Comparison of ENCODE assay signal across 20 cellular contexts in the genomic region with DNA sequence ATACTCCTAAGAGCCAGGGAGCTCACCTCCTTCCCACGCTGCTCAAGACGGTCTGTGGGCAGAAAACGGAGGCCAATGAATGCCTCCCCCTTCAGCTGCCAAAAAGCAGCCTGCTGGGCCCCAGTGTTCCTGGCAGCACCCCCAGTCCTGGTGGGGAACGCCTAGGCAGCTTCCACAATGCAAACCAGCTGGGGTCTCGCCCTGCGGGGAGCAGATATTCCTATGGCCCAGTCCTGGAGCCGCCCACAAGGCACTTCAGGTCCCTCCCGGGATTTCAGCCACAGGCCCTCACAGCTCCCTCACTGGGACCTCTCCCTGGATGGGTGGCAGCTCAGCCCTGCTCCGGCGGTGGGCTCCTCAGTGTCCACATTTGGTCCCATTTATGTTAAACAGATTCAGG. TPM values are rescaled to one million over a fixed set of nuclear protein-coding genes. Genes with fewer than 3 reads are reported as not detected.
DNase-seq lines count a peak whose midpoint lies in the region; TF ChIP-seq lines count a peak whose summit lies in the region.
"Had no signal": no experiment of that assay in that cellular context is flagged by ENCODE, and none has a peak within 500 bp of the region (broad histone marks: within the 10 kb centered on the region; RNA-seq: fewer than 3 reads in every experiment).

No MANE protein-coding gene starts in this region.

- TF ChIP-seq CTCF in GM13976 (IDR thresholded peaks at IDR 0.05; ENCODE audit: borderline replicate concordance, control extremely low read depth, extremely low read depth, insufficient read depth, missing control alignments), result no peak
- TF ChIP-seq CTCF in esophagus muscularis mucosa (IDR thresholded peaks at IDR 0.05), result no peak
- TF ChIP-seq CTCF in ovary (IDR thresholded peaks at IDR 0.05), result no peak

- H3K9ac ChIP-seq in muscle layer of colon (ENCODE audit: low read length), result no peak overlapping the region
- no peak overlapping the region for H3K9ac ChIP-seq in subcutaneous abdominal adipose tissue (ENCODE audit: low read length in 5 of 5)

- no peaks in the 10 kb centered on the region for H3K27me3 ChIP-seq in esophagus muscularis mucosa
- no peaks in the 10 kb centered on the region for H3K27me3 ChIP-seq in muscle layer of colon (ENCODE audit: control insufficient read depth in 1 of 2, insufficient read depth in 2 of 2, low read length in 2 of 2)
- no peaks in the 10 kb centered on the region for H3K27me3 ChIP-seq in subcutaneous abdominal adipose tissue (ENCODE audit: control insufficient read depth in 5 of 5, insufficient read depth in 4 of 5, low read length in 5 of 5)
- H3K27me3 ChIP-seq in ovary, result no peaks in the 10 kb centered on the region
- H3K27me3 ChIP-seq: adrenal gland, breast epithelium, colonic mucosa, left lung had no signal

- H3K9me3 ChIP-seq in esophagus muscularis mucosa (no peaks in the 10 kb centered on the region), muscle layer of colon (ENCODE audit: low read length) (no peaks in the 10 kb centered on the region), subcutaneous abdominal adipose tissue (ENCODE audit: control insufficient read depth in 5 of 5, low read length in 5 of 5) (no peaks in the 10 kb centered on the region), ovary (no peaks in the 10 kb centered on the region)
- H3K9me3 ChIP-seq: adrenal gland, breast epithelium, colonic mucosa, left lung had no signal

- WGBS in esophagus muscularis mucosa, result 73% methylated on average over 6 of the region's 10 CpGs
- 54 to 83% (median 72%) methylated on average over 10 of the region's 10 CpGs for WGBS in ovary, 3 donors

- intact Hi-C loops in esophagus muscularis mucosa (cut with DNase I), result no loop called here
- intact Hi-C loops in ovary (cut with DNase I), result loop anchor here in 1 of 4 donors (10.0 kb wide), 1 partner anchor 243 kb away; no protein-coding TSS in a partner anchor

- peaks cover 69 to 96% (median 86%) of the 10 kb centered on the region in 4 donors for H3K4me1 ChIP-seq in esophagus muscularis mucosa
- peaks cover 56% of the 10 kb centered on the region for H3K4me1 ChIP-seq in muscle layer of colon (ENCODE audit: insufficient read depth, low read length)
- peaks cover 16 to 41% (median 30%) of the 10 kb centered on the region in 5 donors for H3K4me1 ChIP-seq in subcutaneous abdominal adipose tissue (ENCODE audit: control insufficient read depth in 5 of 5, insufficient read depth in 5 of 5, low read length in 5 of 5)
- peaks cover 16% of the 10 kb centered on the region for H3K4me1 ChIP-seq in ovary (ENCODE audit: insufficient read depth)

- H3K36me3 ChIP-seq in esophagus muscularis mucosa (peaks cover 20 to 56% (median 44%) of the 10 kb centered on the region in 4 donors), muscle layer of colon (ENCODE audit: insufficient read depth, low read length) (peaks cover 20% of the 10 kb centered on the region), subcutaneous abdominal adipose tissue (ENCODE audit: control insufficient read depth in 5 of 5, insufficient read depth in 5 of 5, low read length in 5 of 5) (peaks cover 0 to 38% (median 33%) of the 10 kb centered on the region in 5 donors), ovary (no peaks in the 10 kb centered on the region)
- H3K36me3 ChIP-seq: adrenal gland, breast epithelium, colonic mucosa had no signal

- H3K4me3 ChIP-seq in esophagus muscularis mucosa, result no peak overlapping the region
- H3K4me3 ChIP-seq in muscle layer of colon (ENCODE audit: low read depth in 1 of 2, low read length in 2 of 2), result no peak overlapping the region
- H3K4me3 ChIP-seq in subcutaneous abdominal adipose tissue (ENCODE audit: low read depth in 1 of 5, low read length in 5 of 5), result no peak overlapping the region
- no peak overlapping the region for H3K4me3 ChIP-seq in ovary
- H3K4me3 ChIP-seq: adrenal gland, breast epithelium, colonic mucosa, left lung had no signal

- peak; percentile 12 for DNase-seq in GM13976 (ENCODE audit: low spot score)
- no peak for DNase-seq in esophagus muscularis mucosa (ENCODE audit: extremely low spot score)
- no peak for DNase-seq in mesenteric fat pad (ENCODE audit: low spot score)
- DNase-seq in OCI-M1 (lab: John Stamatoyannopoulos, UW), result no peak
- DNase-seq in ovary, result no peak
- no peak for DNase-seq in NCI-H69 (lab: John Stamatoyannopoulos, UW)
- DNase-seq: activated gamma-delta T cell treated with Interleukin-2 at 50 U/mL for 16 hours; adrenal gland; colonic mucosa; endodermal cell; GF-D8; H9; NCI-H1105 treated with DMSO at 0.1 percent for 48 hours; NK-92 treated with Interleukin-12 subunit alpha and Interleukin-12 subunit beta, amount 100 ng/mL, for 24 hours; T-helper 9 cell had no signal

- H3K27ac ChIP-seq in esophagus muscularis mucosa (replicated peaks in 1 of 4) (peak overlapping the region; percentile 91 to 95 (median 94)), muscle layer of colon (ENCODE audit: low read depth, low read length) (peak overlapping the region; percentile 80), subcutaneous abdominal adipose tissue (ENCODE audit: low read depth, low read length) (peak overlapping the region; percentile 10), ovary (no peak overlapping the region)
- H3K27ac ChIP-seq: colonic mucosa, HL-60, left lung had no signal

- in situ Hi-C loops in GM13976 (cut with MboI; ENCODE audit: low sequenced_read_pairs, unreplicated experiment), result no loop called here

- no peak for TF ChIP-seq EP300 in esophagus muscularis mucosa (IDR thresholded peaks at IDR 0.05)
- no peak for TF ChIP-seq EP300 in ovary (IDR thresholded peaks at IDR 0.05)

- no peak for TF ChIP-seq POLR2A in esophagus muscularis mucosa (IDR thresholded peaks at IDR 0.05; ENCODE audit: low read depth)
- TF ChIP-seq POLR2A in ovary (IDR thresholded peaks at IDR 0.05), result no peak

RNA-seq across cellular contexts. Expression of a gene that starts 29.2 kb away (rescaled TPM):
- total RNA-seq in esophagus muscularis mucosa (10 to 100 TPM; 77.7 to 81.8 (median 79.1) TPM), mesenteric fat pad (42.1 TPM), ovary (10 to 100 TPM in 4 of 7 donors, 1 to 10 TPM in 3; 3.3 to 19.6 (median 11.7) TPM)
- 10 to 100 TPM in 1 of 2 donors, 1 to 10 TPM in 1; 2.0 to 12.1 TPM for polyA plus RNA-seq in ovary

RNA-seq across cellular contexts. Expression of a gene that starts 42.2 kb away (rescaled TPM):
- total RNA-seq in esophagus muscularis mucosa, result 100 to 1,000 TPM; 154 to 287 (median 221) TPM
- 490 TPM for total RNA-seq in mesenteric fat pad
- 100 to 1,000 TPM in 5 of 7 donors, 10 to 100 TPM in 2; 56.9 to 279 (median 228) TPM for total RNA-seq in ovary
- 100 to 1,000 TPM; 224 to 231 TPM for polyA plus RNA-seq in ovary

RNA-seq across cellular contexts. Expression of a gene that starts 51.0 kb away (rescaled TPM):
- total RNA-seq in esophagus muscularis mucosa, result not detected
- 3.2 TPM for total RNA-seq in mesenteric fat pad
- under 1 TPM in 5 of 7 donors, not detected in 2; 0.30 to 0.91 (median 0.54) TPM for total RNA-seq in ovary
- polyA plus RNA-seq in ovary, result not detected
- polyA plus RNA-seq: adrenal gland had no signal

Comparison
In these comparisons a context has a peak if more than half of its experiments do, and no peak if none do; other contexts are left out.
1. H3K27ac ChIP-seq: peak in esophagus muscularis mucosa (4 of 4), muscle layer of colon (single experiment) and subcutaneous abdominal adipose tissue (single experiment); none in ovary (0 of 2).